ENCODE assay signal across 15 cellular contexts in genomic region chr14:104291123-104292000, GRCh38.
A peak's percentile ranks its signal among the peaks of the same experiment; 100 is the strongest.
DNase-seq lines count a peak whose midpoint lies in the region; ATAC-seq and TF ChIP-seq lines count a peak whose summit lies in the region.
"Had no signal": no experiment of that assay in that cellular context is flagged by ENCODE, and none has a peak within 500 bp of the region (broad histone marks: within the 10 kb centered on the region; RNA-seq: fewer than 3 reads in every experiment).

No MANE protein-coding gene starts in this region.

- H3K27ac ChIP-seq in H9 (ENCODE audit: insufficient read length, low read depth, low read length) = no peak overlapping the region
- H3K27ac ChIP-seq: GM23248, tibial nerve had no signal

- no peak overlapping the region for H2BK15ac ChIP-seq in H9 (ENCODE audit: low read depth, low read length)

- H3K14ac ChIP-seq in H9 (ENCODE audit: insufficient read depth, low read length) = peak overlapping the region; percentile 70

- H3K4me2 ChIP-seq in H9 (ENCODE audit: insufficient read depth, insufficient read length, low read length) = no peak overlapping the region

- WGBS in H9 (ENCODE audit: extremely low coverage, insufficient read length, low lambda C conversion rate) = no CpG with 5 or more reads among the region's 25 CpGs

- H3K79me1 ChIP-seq in H9 (ENCODE audit: insufficient read depth, low read depth, low read length, poor library complexity, severe bottlenecking) = no peaks in the 10 kb centered on the region

- no peaks in the 10 kb centered on the region for H3K27me3 ChIP-seq in H9 (ENCODE audit: insufficient read depth, low read length)
- H3K27me3 ChIP-seq in neuron (ENCODE audit: insufficient read depth, low read length) = peaks cover 12% of the 10 kb centered on the region

- no peaks in the 10 kb centered on the region for H3K79me2 ChIP-seq in H9 (ENCODE audit: insufficient read depth, low read length)

- TF ChIP-seq CTCF in H9 (conservative IDR thresholded peaks at IDR 0.05) (no peak), GM13976 (IDR thresholded peaks at IDR 0.05; ENCODE audit: borderline replicate concordance, control extremely low read depth, extremely low read depth, insufficient read depth, missing control alignments) (no peak)

- H3K4me3 Mint-ChIP-seq in H9 = peak overlapping the region; percentile 17 to 61; a peak in 4 of 5 replicates
- H3K4me3 Mint-ChIP-seq: CD8-positive, alpha-beta memory T cell had no signal

- in situ Hi-C loops in GM13976 (cut with MboI; ENCODE audit: low sequenced_read_pairs, unreplicated experiment) = no loop called here

- H3K36me3 Mint-ChIP-seq in H9 (ENCODE audit: insufficient read depth in 1 of 3, low read depth in 3 of 3) = no peaks in the 10 kb centered on the region; a peak in 2 of 7 replicates
- H3K36me3 Mint-ChIP-seq: CD8-positive, alpha-beta memory T cell had no signal

- H2BK120ac ChIP-seq in H9 (ENCODE audit: low read depth, low read length, poor library complexity, severe bottlenecking) = no peak overlapping the region

- no peak for ATAC-seq in left cardiac atrium

- H3K56ac ChIP-seq in H9 (ENCODE audit: insufficient read length, low read depth, low read length) = no peak overlapping the region

- H3K4me1 Mint-ChIP-seq in H9 = peaks cover 40 to 43% of the 10 kb centered on the region in 2 experiments
- H3K4me1 Mint-ChIP-seq: CD8-positive, alpha-beta memory T cell had no signal

- H2BK12ac ChIP-seq in H9 (ENCODE audit: insufficient read length, low read depth, low read length) = no peak overlapping the region

- no peak overlapping the region; a peak in 2 of 7 replicates for H3K27ac Mint-ChIP-seq in H9
- H3K27ac Mint-ChIP-seq: CD8-positive, alpha-beta memory T cell had no signal

- no peak overlapping the region for H3T11ph ChIP-seq in H9 (ENCODE audit: low read length)

- no peak overlapping the region for H4K91ac ChIP-seq in H9 (ENCODE audit: insufficient read length, low read depth, low read length)

- H4K8ac ChIP-seq in H9 (replicated peaks; ENCODE audit: insufficient read length, low read depth, low read length) = no peak overlapping the region

- no peak overlapping the region for H2BK5ac ChIP-seq in H9 (ENCODE audit: insufficient read length, low read length)

- H3K4me1 ChIP-seq in H9 (ENCODE audit: insufficient read depth, low read length) (peaks cover 10% of the 10 kb centered on the region; the same call in 1 of the 2 replicates), neuron (ENCODE audit: insufficient read depth, low read length) (peaks cover 12% of the 10 kb centered on the region)
- H3K4me1 ChIP-seq: tibial nerve had no signal

- peak overlapping the region; percentile 57 for H3K18ac ChIP-seq in H9 (ENCODE audit: insufficient read length, low read depth, low read length)

- no peaks in the 10 kb centered on the region for H3K9me3 ChIP-seq in H9 (ENCODE audit: control insufficient read depth, low read depth, low read length)
- H3K9me3 ChIP-seq in neuron (ENCODE audit: low read length) = no peaks in the 10 kb centered on the region
- H3K9me3 ChIP-seq: tibial nerve had no signal

- H2AK5ac ChIP-seq in H9 (ENCODE audit: insufficient read length, low read length) = no peak overlapping the region

- H4K5ac ChIP-seq in H9 (ENCODE audit: insufficient read length, low read depth, low read length) = no peak overlapping the region

- H3K4ac ChIP-seq in H9 (ENCODE audit: low read depth, low read length) = no peak overlapping the region

- no peaks in the 10 kb centered on the region for H3K23me2 ChIP-seq in H9 (ENCODE audit: insufficient read length, low read depth, low read length, poor library complexity, severe bottlenecking)

- H3K9me3 Mint-ChIP-seq in H9 = peaks cover 6 to 20% of the 10 kb centered on the region in 2 experiments; a peak in 3 of 5 replicates
- H3K9me3 Mint-ChIP-seq: CD8-positive, alpha-beta memory T cell had no signal

- DNase-seq in H9 (peak; percentile 86), NCI-H526 treated with DMSO at 0.1 percent for 48 hours (lab: John Stamatoyannopoulos, UW) (peak; percentile 20), left cardiac atrium (peak; percentile 11), RPMI8226 (no peak), OCI-M2 (lab: John Stamatoyannopoulos, UW; ENCODE audit: unreplicated experiment) (no peak), NCI-H446 treated with DMSO at 0.1 percent for 48 hours (lab: John Stamatoyannopoulos, UW) (no peak), GM13976 (ENCODE audit: low spot score) (no peak)
- DNase-seq: activated CD4-positive, alpha-beta T cell treated with anti-CD3 and anti-CD28 coated beads, Interleukin-2, amount 50 U/mL, for 1 hour; activated gamma-delta T cell treated with Interleukin-2 at 50 U/mL for 16 hours; cerebellar nuclear complex; GM23248; SW 1271 had no signal

- peaks cover 4% of the 10 kb centered on the region; the same call in 1 of the 2 replicates for H3K27me3 Mint-ChIP-seq in H9 (ENCODE audit: low read depth)

- H3K36me3 ChIP-seq in neuron (ENCODE audit: insufficient read depth, low read length) = no peaks in the 10 kb centered on the region
- H3K36me3 ChIP-seq: tibial nerve had no signal

- intact Hi-C loops in left cardiac atrium (cut with DNase I) = no loop called here

- H3K9ac ChIP-seq in H9 (ENCODE audit: extremely low read depth, insufficient read length, low read length) = no peak overlapping the region
- H3K9ac ChIP-seq: GM23248 had no signal

- H3K23ac ChIP-seq in H9 (ENCODE audit: insufficient read length, low read depth, low read length) = no peak overlapping the region

- H3K4me3 ChIP-seq in neuron (ENCODE audit: low read length) = peak overlapping the region; percentile 11
- H3K4me3 ChIP-seq: GM23248, tibial nerve had no signal

- H2AFZ ChIP-seq in H9 (ENCODE audit: low read length) (no peak overlapping the region), neuron (ENCODE audit: low read depth, low read length) (peak overlapping the region; percentile 21)
- H2AFZ ChIP-seq: GM23248 had no signal

- H4K20me1 ChIP-seq in H9 (ENCODE audit: control insufficient read depth, insufficient read depth, insufficient read length) = no peaks in the 10 kb centered on the region

- no peak overlapping the region for H2BK20ac ChIP-seq in H9 (ENCODE audit: low read depth, low read length, poor library complexity, severe bottlenecking)

Comparison
In these comparisons a context has a peak if more than half of its experiments do, and no peak if none do; other contexts are left out.
1. DNase-seq: peak in H9 (single experiment), NCI-H526 treated with DMSO at 0.1 percent for 48 hours (single experiment) and left cardiac atrium (single experiment); none in RPMI8226 (single experiment), OCI-M2 (single experiment), NCI-H446 treated with DMSO at 0.1 percent for 48 hours (single experiment) and GM13976 (single experiment).